In genomic region chr1:24080131-24080530, GRCh38 we compare ENCODE assay signal across 16 cellular contexts. TPM values are rescaled to one million over a fixed set of nuclear protein-coding genes. Genes with fewer than 3 reads are reported as not detected.
"Had no signal": no experiment of that assay in that cellular context is flagged by ENCODE, and none has a peak within 500 bp of the region (broad histone marks: within the 10 kb centered on the region; RNA-seq: fewer than 3 reads in every experiment).

No MANE protein-coding gene starts in this region.

- DNase-seq: colonic mucosa; dermis blood vessel endothelial cell; esophagus squamous epithelium; foreskin fibroblast; hippocampal formation; kidney glomerular epithelial cell; mesendoderm; naive B cell; stimulated activated CD4-positive, alpha-beta T cell treated with anti-CD3 and anti-CD28 coated beads, Interleukin-4, amount 100 ng/mL, for 1 hour; stimulated activated CD8-positive, alpha-beta memory T cell treated with anti-CD3 and anti-CD28 coated beads, Interleukin-4, amount 100 ng/mL, for 48 hours; stimulated activated naive CD8-positive, alpha-beta T cell treated with anti-CD3 and anti-CD28 coated beads, Interleukin-15, Interleukin-2, amounts not matched to agents 100 U/mL and 50 U/mL, for 24 hours; thyroid gland; upper lobe of left lung had no signal

- H3K4me3 ChIP-seq: colonic mucosa, esophagus squamous epithelium, lower lobe of right lung, suprapubic skin, thyroid gland, upper lobe of left lung, vagina had no signal

- ATAC-seq: lower lobe of right lung; stimulated activated naive CD8-positive, alpha-beta T cell treated with anti-CD3 and anti-CD28 coated beads, Interleukin-15, Interleukin-2, amounts not matched to agents 100 U/mL and 50 U/mL, for 24 hours had no signal

- H3K27me3 ChIP-seq: colonic mucosa, esophagus squamous epithelium, suprapubic skin, thyroid gland, upper lobe of left lung, vagina had no signal

- H3K27ac ChIP-seq: colonic mucosa, esophagus squamous epithelium, lower lobe of right lung, suprapubic skin, thyroid gland, upper lobe of left lung, vagina had no signal

- H3K4me1 ChIP-seq: colonic mucosa, esophagus squamous epithelium, lower lobe of right lung, suprapubic skin, thyroid gland, upper lobe of left lung, vagina had no signal

- H3K36me3 ChIP-seq: colonic mucosa, esophagus squamous epithelium, lower lobe of right lung, suprapubic skin, thyroid gland, upper lobe of left lung, vagina had no signal

- H3K9me3 ChIP-seq: colonic mucosa, esophagus squamous epithelium, lower lobe of right lung, suprapubic skin, thyroid gland, upper lobe of left lung, vagina had no signal

RNA-seq across cellular contexts. Expression of gene MYOM3, which starts 31.8 kb away (rescaled TPM):
- total RNA-seq: dermis blood vessel endothelial cell had no signal
